19 cellular contexts compared by ENCODE assay signal in the genomic region with DNA sequence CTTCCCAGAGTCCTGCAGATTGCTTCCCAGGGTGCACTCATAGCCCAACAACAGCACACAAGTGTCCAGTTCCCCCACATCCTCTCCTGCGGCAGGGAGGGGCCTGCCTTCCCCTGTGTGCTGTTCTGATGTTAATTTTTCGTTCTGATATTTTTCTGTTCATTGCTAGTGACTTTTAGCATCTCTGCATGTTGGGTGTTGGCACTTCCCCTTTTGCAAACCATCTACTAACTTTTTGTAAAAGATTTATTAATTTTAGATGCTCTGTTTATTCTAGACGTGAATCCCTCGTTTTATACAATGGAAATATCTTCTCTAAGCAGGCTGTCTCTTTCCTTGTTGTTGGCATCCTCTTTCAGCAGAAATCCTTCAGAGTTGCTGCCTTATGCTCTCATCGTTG.
"Had no signal": no experiment of that assay in that cellular context is flagged by ENCODE, and none has a peak within 500 bp of the region (broad histone marks: within the 10 kb centered on the region; RNA-seq: fewer than 3 reads in every experiment).

No MANE protein-coding gene starts in this region.

- DNase-seq: effector memory CD8-positive, alpha-beta T cell; left ventricle myocardium superior; lower lobe of right lung; natural killer cell; stimulated activated CD4-positive, alpha-beta T cell treated with anti-CD3 and anti-CD28 coated beads, Interleukin-12 subunit alpha, Interleukin-12 subunit beta, amount 100 ng/mL, for 4 hours; stimulated activated CD4-positive, alpha-beta T cell treated with anti-CD3 and anti-CD28 coated beads, Interleukin-2, amount 100 ng/mL, for 24 hours; stimulated activated CD4-positive, alpha-beta T cell treated with anti-CD3 and anti-CD28 coated beads, Interleukin-4, amount 100 ng/mL, for 24 hours; stimulated activated naive CD4-positive, alpha-beta T cell treated with Interleukin-2 at 50 U/mL for 16 hours; stomach; thyroid gland had no signal

- H3K36me3 ChIP-seq: lower lobe of right lung, prostate gland, right atrium auricular region, stomach, thyroid gland had no signal

- H3K27me3 ChIP-seq: right atrium auricular region, thyroid gland had no signal

- H3K4me2 ChIP-seq: smooth muscle cell had no signal

- FAIRE-seq: endometrium, frontal cortex, keratinocyte had no signal

- ATAC-seq: effector memory CD8-positive, alpha-beta T cell; left ventricle myocardium superior; lower lobe of right lung; natural killer cell; sciatic nerve; stimulated activated effector memory CD8-positive, alpha-beta T cell treated with anti-CD3 and anti-CD28 coated beads, Interleukin-12 subunit alpha, Interleukin-12 subunit beta, amount 100 ng/mL, for 72 hours had no signal

- H3K9me3 ChIP-seq: lower lobe of right lung, prostate gland, right atrium auricular region, stomach, thyroid gland had no signal

- H3K4me3 ChIP-seq: coronary artery, lower lobe of right lung, prostate gland, right atrium auricular region, smooth muscle cell, stomach, thyroid gland had no signal

- H3K4me1 ChIP-seq: prostate gland had no signal

- H3K27ac ChIP-seq: coronary artery, lower lobe of right lung, prostate gland, right atrium auricular region, stomach, thyroid gland had no signal
